1 cellular context compared by ENCODE assay signal in genomic region chr7:95549818-95550529, GRCh38.
TF ChIP-seq lines count a peak whose summit lies in the region.

No MANE protein-coding gene starts in this region.

TF ChIP-seq in K562, 482 proteins besides CTCF, POLR2A, EP300 and RAD21 (continued from another document and continues in another):
- TF ChIP-seq ZNF23 (CRISPR knock-in tag; IDR thresholded peaks at IDR 0.05) = no peak
- no peak for TF ChIP-seq ZNF785 (CRISPR knock-in tag; IDR thresholded peaks at IDR 0.05)
- TF ChIP-seq PML (IDR thresholded peaks at IDR 0.05; ENCODE audit: low read length) = peak; percentile 71
- peak; percentile 25; the same call in 1 of the 2 replicates for TF ChIP-seq VEZF1 (CRISPR knock-in tag; IDR thresholded peaks at IDR 0.05)
- TF ChIP-seq CEBPG (CRISPR knock-in tag; IDR thresholded peaks at IDR 0.05) = no peak
- TF ChIP-seq CEBPG (tag; conservative IDR thresholded peaks at IDR 0.05 in 1 of 2, IDR thresholded peaks at IDR 0.05 in 1 of 2) = peak in 1 of 2 experiments; percentile 10; a peak in 1 of 4 replicates
- TF ChIP-seq ZNF644 (tag; IDR thresholded peaks at IDR 0.05; ENCODE audit: low read depth) = no peak
- no peak for TF ChIP-seq KLF6 (CRISPR knock-in tag; IDR thresholded peaks at IDR 0.05; ENCODE audit: borderline replicate concordance)
- TF ChIP-seq NCOR1 (IDR thresholded peaks at IDR 0.05) = peak; percentile 74
- no peak for TF ChIP-seq ZBED1 (IDR thresholded peaks at IDR 0.05)
- TF ChIP-seq ZNF444 (CRISPR knock-in tag; IDR thresholded peaks at IDR 0.05) = no peak
- TF ChIP-seq ZNF584 (CRISPR knock-in tag; IDR thresholded peaks at IDR 0.05; ENCODE audit: low read depth) = peak; percentile 86; the same call in 1 of the 2 replicates
- TF ChIP-seq TEAD4 (IDR thresholded peaks at IDR 0.05; ENCODE audit: low read length) = peak; percentile 90
- no peak for TF ChIP-seq TEAD4 (CRISPR knock-in tag; IDR thresholded peaks at IDR 0.05; ENCODE audit: borderline replicate concordance)
- peak; percentile 76 for TF ChIP-seq TCF3 (CRISPR knock-in tag; IDR thresholded peaks at IDR 0.05)
- no peak for TF ChIP-seq BMI1 (IDR thresholded peaks at IDR 0.05; ENCODE audit: low read length)
- TF ChIP-seq PTRF (tag; IDR thresholded peaks at IDR 0.05) = no peak
- no peak for TF ChIP-seq WHSC1 (IDR thresholded peaks at IDR 0.05; ENCODE audit: low read length)
- TF ChIP-seq ZNF143 (CRISPR knock-in tag; IDR thresholded peaks at IDR 0.05) = no peak
- TF ChIP-seq MAZ (CRISPR knock-in tag; conservative IDR thresholded peaks at IDR 0.05 in 1 of 2, IDR thresholded peaks at IDR 0.05 in 1 of 2) = no peak
- TF ChIP-seq TFAM (CRISPR knock-in tag; conservative IDR thresholded peaks at IDR 0.05) = no peak
- no peak for TF ChIP-seq ZNF3 (CRISPR knock-in tag; IDR thresholded peaks at IDR 0.05)
- no peak for TF ChIP-seq FOXP1 (CRISPR knock-in tag; IDR thresholded peaks at IDR 0.05)
- no peak for TF ChIP-seq COPS2 (conservative IDR thresholded peaks at IDR 0.05)
- no peak for TF ChIP-seq CHCHD3 (CRISPR knock-in tag; IDR thresholded peaks at IDR 0.05)
- TF ChIP-seq SMAD1 (IDR thresholded peaks at IDR 0.05; ENCODE audit: low read depth, low read length, partially characterized antibody) = no peak
- no peak for TF ChIP-seq GATAD2B (IDR thresholded peaks at IDR 0.05; ENCODE audit: borderline replicate concordance)
- no peak for TF ChIP-seq NR2C1 (IDR thresholded peaks at IDR 0.05)
- no peak for TF ChIP-seq NR2C1 (tag; IDR thresholded peaks at IDR 0.05)
- TF ChIP-seq EWSR1 (IDR thresholded peaks at IDR 0.05; ENCODE audit: borderline replicate concordance, low read depth, partially characterized antibody) = no peak
- peak; percentile 88 for TF ChIP-seq CBFA2T2 (conservative IDR thresholded peaks at IDR 0.05)
- no peak for TF ChIP-seq HBP1 (CRISPR knock-in tag; IDR thresholded peaks at IDR 0.05)
- no peak for TF ChIP-seq SLC30A9 (CRISPR knock-in tag; IDR thresholded peaks at IDR 0.05)
- TF ChIP-seq FOS (IDR thresholded peaks at IDR 0.05; ENCODE audit: extremely low read depth, insufficient read length) = peak; percentile 65
- TF ChIP-seq ZNF395 (CRISPR knock-in tag; IDR thresholded peaks at IDR 0.05) = peak; percentile 90
- TF ChIP-seq MYNN (IDR thresholded peaks at IDR 0.05) = no peak
- TF ChIP-seq MYNN (CRISPR knock-in tag; IDR thresholded peaks at IDR 0.05) = no peak
- no peak for TF ChIP-seq FOXJ2 (tag; IDR thresholded peaks at IDR 0.05)
- no peak for TF ChIP-seq SIRT6 (IDR thresholded peaks at IDR 0.05; ENCODE audit: low read depth, low read length)
- TF ChIP-seq ZBTB17 (CRISPR knock-in tag; IDR thresholded peaks at IDR 0.05) = peak; percentile 67; the same call in 1 of the 2 replicates
- no peak for TF ChIP-seq NR3C1 (CRISPR knock-in tag; IDR thresholded peaks at IDR 0.05)
- TF ChIP-seq CBX3 (IDR thresholded peaks at IDR 0.05; ENCODE audit: borderline replicate concordance in 1 of 2, low read length in 2 of 2) = no peak
- no peak for TF ChIP-seq TCF7 (IDR thresholded peaks at IDR 0.05; ENCODE audit: borderline replicate concordance)
- TF ChIP-seq ZNF277 (CRISPR knock-in tag; IDR thresholded peaks at IDR 0.05; ENCODE audit: borderline replicate concordance) = no peak
- TF ChIP-seq RBM39 (optimal IDR thresholded peaks at IDR 0.05; ENCODE audit: low read depth, low read length) = no peak
- no peak for TF ChIP-seq CHD7 (IDR thresholded peaks at IDR 0.05; ENCODE audit: low read depth, low read length)
- no peak for TF ChIP-seq ETS1 (conservative IDR thresholded peaks at IDR 0.05; ENCODE audit: control insufficient read depth, low read depth, low read length)
- TF ChIP-seq SRSF3 (IDR thresholded peaks at IDR 0.05; ENCODE audit: insufficient read depth, low read length) = no peak
- no peak for TF ChIP-seq SIN3B (IDR thresholded peaks at IDR 0.05; ENCODE audit: low read depth)
- no peak for TF ChIP-seq HOXB6 (CRISPR knock-in tag; IDR thresholded peaks at IDR 0.05; ENCODE audit: borderline replicate concordance)
- TF ChIP-seq HOMEZ (CRISPR knock-in tag; IDR thresholded peaks at IDR 0.05) = no peak
